ENCODE assay signal across 20 cellular contexts in the genomic region with DNA sequence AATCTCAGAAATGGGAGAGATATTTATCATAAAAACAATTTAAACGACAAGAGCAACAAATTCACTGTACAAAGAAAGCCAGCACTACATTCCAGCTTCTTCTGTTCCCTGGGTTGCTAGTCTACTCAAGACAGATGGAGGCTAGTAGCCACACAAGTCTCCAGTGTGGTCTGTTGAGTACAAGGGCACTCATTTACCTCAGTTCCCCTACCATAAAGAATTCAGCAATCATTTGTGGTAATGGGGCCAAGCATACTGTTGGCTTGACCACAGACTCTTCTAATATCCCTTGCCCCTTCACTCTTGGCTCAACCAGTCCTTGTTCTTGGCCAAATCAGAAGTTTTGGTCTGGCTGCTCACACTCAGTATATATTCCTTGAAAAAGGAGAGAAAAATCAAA.
"Had no signal": no experiment of that assay in that cellular context is flagged by ENCODE, and none has a peak within 500 bp of the region (broad histone marks: within the 10 kb centered on the region; RNA-seq: fewer than 3 reads in every experiment).

No MANE protein-coding gene starts in this region.

- H3K9me3 ChIP-seq: MG63, SJCRH30 had no signal

- H3K4me3 ChIP-seq: MG63, SJCRH30, SK-N-MC had no signal

- ATAC-seq: HepG2 had no signal

- H3K27ac ChIP-seq: RWPE1, SJCRH30, SK-N-MC had no signal

- H3K36me3 ChIP-seq: MG63, SJCRH30 had no signal

- DNase-seq: IMR-90, Karpas-422, KG1, MG63, NCI-H1092 treated with DMSO at 0.1 percent for 48 hours, NCI-H1436 treated with DMSO at 0.1 percent for 48 hours, NCI-H1694, NCI-H187 treated with DMSO at 0.1 percent for 48 hours, NCI-H2029 treated with DMSO at 0.1 percent for 48 hours, NCI-H2171 treated with DMSO at 0.1 percent for 48 hours, NCI-H345, NCI-H446 treated with DMSO at 0.1 percent for 48 hours, NCI-H510A treated with DMSO at 0.1 percent for 48 hours, NCI-H526, NCI-H748 treated with DMSO at 0.1 percent for 48 hours, SHP77 treated with DMSO at 0.1 percent for 48 hours, SJCRH30 had no signal

- H3K27me3 ChIP-seq: MG63, SJCRH30 had no signal
